21 cellular contexts compared by ENCODE assay signal in genomic region chr5:92580814-92581213, GRCh38.
"Had no signal": no experiment of that assay in that cellular context is flagged by ENCODE, and none has a peak within 500 bp of the region (broad histone marks: within the 10 kb centered on the region; RNA-seq: fewer than 3 reads in every experiment).

No MANE protein-coding gene starts in this region.

- H3K4me3 Mint-ChIP-seq: activated T-cell treated with anti-CD3 and anti-CD28 coated beads, Interleukin-2, amount 50 U/mL, for 72 hours; central memory CD8-positive, alpha-beta T cell; immature natural killer cell had no signal

- ATAC-seq: activated T-cell treated with anti-CD3 and anti-CD28 coated beads, Interleukin-2, amount 50 U/mL, for 72 hours; stimulated activated naive CD8-positive, alpha-beta T cell treated with anti-CD3 and anti-CD28 coated beads, Interleukin-15, Interleukin-2, amounts not matched to agents 100 U/mL and 50 U/mL, for 24 hours had no signal

- H3K4me1 Mint-ChIP-seq: central memory CD8-positive, alpha-beta T cell; immature natural killer cell had no signal

- H3K27ac Mint-ChIP-seq: activated T-cell treated with anti-CD3 and anti-CD28 coated beads, Interleukin-2, amount 50 U/mL, for 72 hours; immature natural killer cell; progenitor cell of endocrine pancreas had no signal

- H3K27me3 Mint-ChIP-seq: central memory CD8-positive, alpha-beta T cell; progenitor cell of endocrine pancreas had no signal

- H3K36me3 Mint-ChIP-seq: immature natural killer cell had no signal

- H3K9me3 Mint-ChIP-seq: central memory CD8-positive, alpha-beta T cell had no signal

- DNase-seq: activated CD4-positive, alpha-beta T cell treated with anti-CD3 and anti-CD28 coated beads for 1 hour; activated CD8-positive, alpha-beta memory T cell treated with anti-CD3 and anti-CD28 coated beads for 24 hours; activated CD8-positive, alpha-beta memory T cell treated with anti-CD3 and anti-CD28 coated beads, Interleukin-2, amount 50 U/mL, for 48 hours; activated effector memory CD4-positive, alpha-beta T cell treated with anti-CD3 and anti-CD28 coated beads, Interleukin-2, amount 50 U/mL, for 16 hours; activated naive CD4-positive, alpha-beta T cell treated with anti-CD3 and anti-CD28 coated beads, Interleukin-2, amount 50 U/mL, for 16 hours; activated T-cell treated with anti-CD3 and anti-CD28 coated beads, Interleukin-2, amount 50 U/mL, for 72 hours; aorta; brain microvascular endothelial cell; immature natural killer cell; kidney glomerular epithelial cell; left ventricle myocardium inferior; occipital lobe; stimulated activated CD4-positive, alpha-beta T cell treated with anti-CD3 and anti-CD28 coated beads, Interleukin-2, amount 100 ng/mL, for 24 hours; stimulated activated naive CD8-positive, alpha-beta T cell treated with anti-CD3 and anti-CD28 coated beads, Interleukin-15, Interleukin-2, amounts not matched to agents 100 U/mL and 50 U/mL, for 24 hours; uterus; WERI-Rb-1 had no signal

- H3K4me3 ChIP-seq: coronary artery, left ventricle myocardium inferior, right atrium auricular region, tibial nerve, uterus had no signal
